23 cellular contexts compared by ENCODE assay signal in the genomic region with DNA sequence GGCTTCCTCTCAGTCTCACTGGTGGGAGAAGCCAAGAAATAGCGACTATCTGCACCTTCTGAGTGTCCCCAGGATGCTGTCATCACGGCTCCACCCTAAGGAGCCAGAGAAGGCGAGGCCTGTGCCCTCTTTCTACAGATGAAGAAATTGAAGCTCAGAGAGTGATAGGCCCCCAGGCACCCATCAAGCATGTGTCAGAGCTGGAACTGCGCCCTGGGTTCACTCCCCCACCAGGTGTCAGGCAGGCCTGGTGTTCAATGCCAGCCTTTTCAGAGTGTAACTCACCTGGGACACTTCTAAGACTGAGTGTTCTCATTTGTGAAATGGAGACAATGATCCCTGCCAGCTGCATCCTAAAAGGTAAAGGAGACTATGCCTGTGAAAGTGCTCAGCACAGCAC.
"Had no signal": no experiment of that assay in that cellular context is flagged by ENCODE, and none has a peak within 500 bp of the region (broad histone marks: within the 10 kb centered on the region; RNA-seq: fewer than 3 reads in every experiment).

No MANE protein-coding gene starts in this region.

- H3K27ac ChIP-seq: body of pancreas, cardiac muscle cell, esophagus squamous epithelium, gastroesophageal sphincter, prostate gland, right atrium auricular region, tibial artery, VCaP had no signal

- H3K4me3 ChIP-seq: body of pancreas, cardiac muscle cell, esophagus squamous epithelium, gastroesophageal sphincter, prostate gland, right atrium auricular region, tibial artery had no signal

- H3K4me1 ChIP-seq: body of pancreas, esophagus squamous epithelium, gastroesophageal sphincter, prostate gland, right atrium auricular region, tibial artery had no signal

- DNase-seq: activated CD4-positive, alpha-beta T cell treated with anti-CD3 and anti-CD28 coated beads, Interleukin-2, amount 50 U/mL, for 1 hour; activated CD4-positive, CD25-positive, alpha-beta regulatory T cell treated with anti-CD3 and anti-CD28 coated beads, Interleukin-2, amount 50 U/mL, for 72 hours; activated CD8-positive, alpha-beta T cell treated with anti-CD3 and anti-CD28 coated beads, Interleukin-2, amount 10 ng/mL, durations not matched to agents 7 days and 5 days; activated gamma-delta T cell treated with Interleukin-2 at 50 U/mL for 16 hours; activated T-cell treated with anti-CD3 and anti-CD28 coated beads, Interleukin-2, amount 50 U/mL, for 1 hour; anterior cingulate cortex; body of pancreas; cortex of kidney; endodermal cell; esophagus squamous epithelium; head of caudate nucleus; hypothalamus; midbrain; stimulated activated CD4-positive, alpha-beta T cell treated with anti-CD3 and anti-CD28 coated beads, Interleukin-2, amount 100 ng/mL, for 24 hours; stimulated activated naive CD8-positive, alpha-beta T cell treated with anti-CD3 and anti-CD28 coated beads, Interleukin-15, amount 100 ng/mL, for 72 hours; tibial artery had no signal

- H3K9me3 ChIP-seq: body of pancreas, esophagus squamous epithelium, gastroesophageal sphincter, prostate gland, right atrium auricular region, tibial artery had no signal

- H3K36me3 ChIP-seq: cardiac muscle cell, esophagus squamous epithelium, gastroesophageal sphincter, prostate gland, right atrium auricular region, tibial artery had no signal

- H3K27me3 ChIP-seq: body of pancreas, cardiac muscle cell, esophagus squamous epithelium, right atrium auricular region, tibial artery had no signal

- ATAC-seq: activated CD8-positive, alpha-beta T cell treated with anti-CD3 and anti-CD28 coated beads, Interleukin-2, amount 10 ng/mL, durations not matched to agents 7 days and 5 days; body of pancreas; gastroesophageal sphincter; natural killer cell treated with Interleukin-12 subunit alpha and Interleukin-12 subunit beta and Interleukin-15 and Interleukin-18, amount 100 ng/mL, for 72 hours; stimulated activated effector memory CD8-positive, alpha-beta T cell treated with anti-CD3 and anti-CD28 coated beads, Interleukin-12 subunit alpha, Interleukin-12 subunit beta, amount 100 ng/mL, for 72 hours; stimulated activated naive CD8-positive, alpha-beta T cell treated with anti-CD3 and anti-CD28 coated beads, Interleukin-15, amount 100 ng/mL, for 72 hours had no signal
